ENCODE assay signal across 3 cellular contexts in the genomic region with DNA sequence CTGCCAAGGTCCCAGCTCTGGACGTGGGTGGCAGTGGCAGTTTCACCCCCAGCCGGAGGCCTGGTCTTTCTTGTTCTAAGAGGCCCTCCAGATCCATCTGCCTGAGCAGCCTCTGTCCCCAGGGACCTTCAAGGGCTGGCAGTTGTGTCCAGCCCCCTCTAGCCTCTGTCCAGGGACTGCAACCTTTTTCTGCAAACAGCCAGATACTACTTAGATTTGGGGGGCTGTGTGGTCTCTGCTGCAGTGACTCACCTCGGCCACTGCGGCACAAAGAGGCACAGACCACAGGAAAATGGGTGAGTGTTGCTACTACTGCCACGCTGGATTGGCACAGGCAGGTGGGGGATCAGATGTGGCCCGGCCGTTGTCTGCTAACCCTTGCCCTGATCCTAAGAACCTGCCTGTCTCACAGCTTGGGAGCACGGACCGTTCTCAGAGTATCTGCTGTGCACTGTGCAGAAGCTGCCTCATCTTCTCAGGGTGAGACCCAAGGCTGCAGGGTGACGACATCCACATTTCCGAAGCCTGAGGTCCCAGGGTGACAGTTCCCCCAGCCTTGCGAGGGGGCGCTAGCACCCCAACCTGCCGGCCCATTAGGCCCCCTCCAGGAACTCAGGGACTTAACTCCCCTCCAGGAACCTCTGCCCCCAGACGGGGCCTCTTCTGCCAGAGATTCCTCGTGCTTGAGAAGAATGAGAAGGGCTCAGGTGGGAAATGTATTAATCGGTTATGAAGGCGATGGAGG.
TF ChIP-seq lines count a peak whose summit lies in the region.

No MANE protein-coding gene starts in this region.

TF ChIP-seq in HEK293, 187 proteins besides CTCF, POLR2A, EP300 and RAD21:
- TF ChIP-seq, protein P1, sequence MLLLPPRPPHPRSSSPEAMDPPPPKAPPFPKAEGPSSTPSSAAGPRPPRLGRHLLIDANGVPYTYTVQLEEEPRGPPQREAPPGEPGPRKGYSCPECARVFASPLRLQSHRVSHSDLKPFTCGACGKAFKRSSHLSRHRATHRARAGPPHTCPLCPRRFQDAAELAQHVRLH (tag by site-specific recombination; IDR thresholded peaks at IDR 0.05) = no peak
- no peak for TF ChIP-seq ZNF768 (tag by site-specific recombination; IDR thresholded peaks at IDR 0.05)
- TF ChIP-seq ZSCAN16 (tag by site-specific recombination; IDR thresholded peaks at IDR 0.05) = no peak
- TF ChIP-seq ZNF843 (tag by site-specific recombination; IDR thresholded peaks at IDR 0.05) = no peak
- TF ChIP-seq SALL2 (tag by site-specific recombination; IDR thresholded peaks at IDR 0.05; ENCODE audit: borderline replicate concordance) = no peak
- no peak for TF ChIP-seq ZNF138 (tag by site-specific recombination; IDR thresholded peaks at IDR 0.05; ENCODE audit: borderline replicate concordance)
- no peak for TF ChIP-seq ZNF529 (tag by site-specific recombination; IDR thresholded peaks at IDR 0.05; ENCODE audit: insufficient replicate concordance)
- TF ChIP-seq ZNF146 (tag by site-specific recombination; IDR thresholded peaks at IDR 0.05) = no peak
- TF ChIP-seq, protein P2, sequence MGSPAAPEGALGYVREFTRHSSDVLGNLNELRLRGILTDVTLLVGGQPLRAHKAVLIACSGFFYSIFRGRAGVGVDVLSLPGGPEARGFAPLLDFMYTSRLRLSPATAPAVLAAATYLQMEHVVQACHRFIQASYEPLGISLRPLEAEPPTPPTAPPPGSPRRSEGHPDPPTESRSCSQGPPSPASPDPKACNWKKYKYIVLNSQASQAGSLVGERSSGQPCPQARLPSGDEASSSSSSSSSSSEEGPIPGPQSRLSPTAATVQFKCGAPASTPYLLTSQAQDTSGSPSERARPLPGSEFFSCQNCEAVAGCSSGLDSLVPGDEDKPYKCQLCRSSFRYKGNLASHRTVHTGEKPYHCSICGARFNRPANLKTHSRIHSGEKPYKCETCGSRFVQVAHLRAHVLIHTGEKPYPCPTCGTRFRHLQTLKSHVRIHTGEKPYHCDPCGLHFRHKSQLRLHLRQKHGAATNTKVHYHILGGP (tag by site-specific recombination; IDR thresholded peaks at IDR 0.05) = no peak
- no peak for TF ChIP-seq ZSCAN30 (tag by site-specific recombination; IDR thresholded peaks at IDR 0.05)
- TF ChIP-seq ZNF398 (tag by site-specific recombination; IDR thresholded peaks at IDR 0.05) = no peak

TF ChIP-seq in GM12878, 131 proteins besides CTCF, POLR2A, EP300 and RAD21:
- TF ChIP-seq SIX5 (IDR thresholded peaks at IDR 0.05; ENCODE audit: low read depth, low read length, severe bottlenecking) (no peak), ZNF622 (IDR thresholded peaks at IDR 0.05) (no peak), SMC3 (IDR thresholded peaks at IDR 0.05; ENCODE audit: borderline replicate concordance, low read length) (no peak), KAT2A (conservative IDR thresholded peaks at IDR 0.05; ENCODE audit: control insufficient read depth, low read depth, low read length) (no peak), SRF (IDR thresholded peaks at IDR 0.05; ENCODE audit: low read depth in 2 of 2, low read length in 2 of 2) (no peak), CBFB (IDR thresholded peaks at IDR 0.05; ENCODE audit: low read depth) (no peak)

TF ChIP-seq in neural cell, 6 proteins besides CTCF, POLR2A, EP300 and RAD21:
- no peak for TF ChIP-seq SMC3 (conservative IDR thresholded peaks at IDR 0.05; ENCODE audit: poor library complexity)
- TF ChIP-seq TAF1 (IDR thresholded peaks at IDR 0.05; ENCODE audit: low read depth) = no peak
- TF ChIP-seq EZH2 (IDR thresholded peaks at IDR 0.05; ENCODE audit: borderline replicate concordance, insufficient read depth, low read length, poor library complexity, severe bottlenecking) = no peak
- no peak for TF ChIP-seq POLR2AphosphoS5 (IDR thresholded peaks at IDR 0.05)
- no peak for TF ChIP-seq MXI1 (conservative IDR thresholded peaks at IDR 0.05; ENCODE audit: poor library complexity, severe bottlenecking)
- no peak for TF ChIP-seq REST (IDR thresholded peaks at IDR 0.05; ENCODE audit: borderline replicate concordance)
